ENCODE assay signal across 18 cellular contexts in genomic region chr6:15270402-15270801, GRCh38. TPM values are rescaled to one million over a fixed set of nuclear protein-coding genes. Genes with fewer than 3 reads are reported as not detected.
DNase-seq lines count a peak whose midpoint lies in the region; ATAC-seq and TF ChIP-seq lines count a peak whose summit lies in the region.
"Had no signal": no experiment of that assay in that cellular context is flagged by ENCODE, and none has a peak within 500 bp of the region (broad histone marks: within the 10 kb centered on the region; RNA-seq: fewer than 3 reads in every experiment).

No MANE protein-coding gene starts in this region.

- no peaks in the 10 kb centered on the region for H3K27me3 Mint-ChIP-seq in activated T-cell treated with anti-CD3 and anti-CD28 coated beads, Interleukin-2, amount 50 U/mL, for 72 hours (ENCODE audit: low read depth)
- no peaks in the 10 kb centered on the region for H3K27me3 Mint-ChIP-seq in activated T-helper 1 cell treated with anti-CD3 and anti-CD28 coated beads, Interleukin-12 subunit alpha, Interleukin-12 subunit beta, Interleukin-2, Interleukin-4 antibody, amounts not matched to agents 30 ng/mL and 10 ng/mL and 1 ng/mL, durations not matched to agents 14 hours and 24 hours and 36 hours (ENCODE audit: insufficient read depth)
- no peaks in the 10 kb centered on the region for H3K27me3 Mint-ChIP-seq in naive B cell
- no peaks in the 10 kb centered on the region for H3K27me3 Mint-ChIP-seq in type B pancreatic cell

- H3K4me3 Mint-ChIP-seq in activated T-cell treated with anti-CD3 and anti-CD28 coated beads, Interleukin-2, amount 50 U/mL, for 72 hours, result peak overlapping the region in 1 of 2 donors; percentile 1
- H3K4me3 Mint-ChIP-seq in activated T-helper 1 cell treated with anti-CD3 and anti-CD28 coated beads, Interleukin-12 subunit alpha, Interleukin-12 subunit beta, Interleukin-2, Interleukin-4 antibody, amounts not matched to agents 30 ng/mL and 10 ng/mL and 1 ng/mL, durations not matched to agents 14 hours and 24 hours and 36 hours, result no peak overlapping the region
- H3K4me3 Mint-ChIP-seq in naive B cell (peak overlapping the region in 5 of 8 donors; percentile 15 to 73 (median 55)), type B pancreatic cell (no peak overlapping the region)
- H3K4me3 Mint-ChIP-seq: CD8-positive, alpha-beta T cell had no signal

- TF ChIP-seq CTCF in type B pancreatic cell (conservative IDR thresholded peaks at IDR 0.05), result no peak

- H3K4me1 Mint-ChIP-seq in activated T-cell treated with anti-CD3 and anti-CD28 coated beads, Interleukin-2, amount 50 U/mL, for 72 hours (ENCODE audit: low read depth), result peaks cover 88% of the 10 kb centered on the region
- peaks cover 81% of the 10 kb centered on the region for H3K4me1 Mint-ChIP-seq in activated T-helper 1 cell treated with anti-CD3 and anti-CD28 coated beads, Interleukin-12 subunit alpha, Interleukin-12 subunit beta, Interleukin-2, Interleukin-4 antibody, amounts not matched to agents 30 ng/mL and 10 ng/mL and 1 ng/mL, durations not matched to agents 14 hours and 24 hours and 36 hours (ENCODE audit: low read depth)
- H3K4me1 Mint-ChIP-seq in naive B cell, result peaks cover 69 to 99% (median 91%) of the 10 kb centered on the region in 3 donors
- H3K4me1 Mint-ChIP-seq in type B pancreatic cell (ENCODE audit: unreplicated experiment), result peaks cover 60% of the 10 kb centered on the region

- no peaks in the 10 kb centered on the region for H3K9me3 Mint-ChIP-seq in activated T-cell treated with anti-CD3 and anti-CD28 coated beads, Interleukin-2, amount 50 U/mL, for 72 hours
- no peaks in the 10 kb centered on the region for H3K9me3 Mint-ChIP-seq in activated T-helper 1 cell treated with anti-CD3 and anti-CD28 coated beads, Interleukin-12 subunit alpha, Interleukin-12 subunit beta, Interleukin-2, Interleukin-4 antibody, amounts not matched to agents 30 ng/mL and 10 ng/mL and 1 ng/mL, durations not matched to agents 14 hours and 24 hours and 36 hours
- H3K9me3 Mint-ChIP-seq in naive B cell, result no peaks in the 10 kb centered on the region
- H3K9me3 Mint-ChIP-seq in type B pancreatic cell, result no peaks in the 10 kb centered on the region
- H3K9me3 Mint-ChIP-seq: CD8-positive, alpha-beta T cell had no signal

- intact Hi-C loops in activated T-helper 1 cell treated with anti-CD3 and anti-CD28 coated beads, Interleukin-12 subunit alpha, Interleukin-12 subunit beta, Interleukin-2, Interleukin-4 antibody, amounts not matched to agents 30 ng/mL and 10 ng/mL and 1 ng/mL, durations not matched to agents 14 hours and 24 hours and 36 hours (cut with micrococcal nuclease), result no loop called here

- H3K27ac Mint-ChIP-seq in activated T-cell treated with anti-CD3 and anti-CD28 coated beads, Interleukin-2, amount 50 U/mL, for 72 hours, result peak overlapping the region; percentile 4
- peak overlapping the region; percentile 15 for H3K27ac Mint-ChIP-seq in activated T-helper 1 cell treated with anti-CD3 and anti-CD28 coated beads, Interleukin-12 subunit alpha, Interleukin-12 subunit beta, Interleukin-2, Interleukin-4 antibody, amounts not matched to agents 30 ng/mL and 10 ng/mL and 1 ng/mL, durations not matched to agents 14 hours and 24 hours and 36 hours
- H3K27ac Mint-ChIP-seq in naive B cell (peak overlapping the region in 2 of 6 donors; percentile 41 to 79), type B pancreatic cell (peak overlapping the region; percentile 31)

- no peak for DNase-seq in activated T-cell treated with anti-CD3 and anti-CD28 coated beads, Interleukin-2, amount 50 U/mL, for 72 hours
- no peak for DNase-seq in activated T-cell treated with anti-CD3 and anti-CD28 coated beads, Interleukin-2, amount 50 U/mL, for 48 hours
- no peak for DNase-seq in activated T-helper 1 cell treated with anti-CD3 and anti-CD28 coated beads, Interleukin-12 subunit alpha, Interleukin-12 subunit beta, Interleukin-2, Interleukin-4 antibody, amounts not matched to agents 30 ng/mL and 10 ng/mL and 1 ng/mL, durations not matched to agents 14 hours and 24 hours and 36 hours (ENCODE audit: low spot score)
- DNase-seq in naive B cell (no peak), type B pancreatic cell (ENCODE audit: extremely low spot score, unreplicated experiment) (no peak)
- DNase-seq: BE2C; CD8-positive, alpha-beta T cell; DMS53; H7; NCI-H1105; NCI-H2081; NCI-H2171 treated with DMSO at 0.1 percent for 48 hours; NCI-H748 treated with DMSO at 0.1 percent for 48 hours; OCI-M1; Right ventricle myocardium superior had no signal

- ATAC-seq in activated T-cell treated with anti-CD3 and anti-CD28 coated beads, Interleukin-2, amount 50 U/mL, for 72 hours (replicated peaks in 1 of 2), result no peak
- ATAC-seq in naive B cell (ENCODE audit: low read depth in 2 of 2) (no peak), HG03135 (IDR thresholded peaks at IDR 0.05; ENCODE audit: unreplicated experiment) (no peak), HG02610 (IDR thresholded peaks at IDR 0.05; ENCODE audit: unreplicated experiment) (no peak), GM21381 (IDR thresholded peaks at IDR 0.05; ENCODE audit: unreplicated experiment) (no peak)
- ATAC-seq: CD8-positive, alpha-beta T cell had no signal

- H3K36me3 Mint-ChIP-seq in activated T-cell treated with anti-CD3 and anti-CD28 coated beads, Interleukin-2, amount 50 U/mL, for 72 hours (ENCODE audit: insufficient read depth in 2 of 2), result peaks cover 2 to 7% of the 10 kb centered on the region in 2 donors
- peaks cover 30% of the 10 kb centered on the region for H3K36me3 Mint-ChIP-seq in activated T-helper 1 cell treated with anti-CD3 and anti-CD28 coated beads, Interleukin-12 subunit alpha, Interleukin-12 subunit beta, Interleukin-2, Interleukin-4 antibody, amounts not matched to agents 30 ng/mL and 10 ng/mL and 1 ng/mL, durations not matched to agents 14 hours and 24 hours and 36 hours (ENCODE audit: low read depth)
- H3K36me3 Mint-ChIP-seq in naive B cell (no peaks in the 10 kb centered on the region), type B pancreatic cell (no peaks in the 10 kb centered on the region)

RNA-seq across cellular contexts. Expression of gene JARID2, which starts 24.5 kb away (rescaled TPM):
- total RNA-seq in activated T-cell treated with anti-CD3 and anti-CD28 coated beads, Interleukin-2, amount 50 U/mL, for 72 hours, result 10 to 100 TPM; 37.9 to 53.0 TPM
- total RNA-seq in activated T-helper 1 cell treated with anti-CD3 and anti-CD28 coated beads, Interleukin-12 subunit alpha, Interleukin-12 subunit beta, Interleukin-2, Interleukin-4 antibody, amounts not matched to agents 30 ng/mL and 10 ng/mL and 1 ng/mL, durations not matched to agents 14 hours and 24 hours and 36 hours, result 60.5 and 62.5 TPM in 2 replicates
- polyA plus RNA-seq in naive B cell (ENCODE audit: low read depth in 6 of 6), result 10 to 100 TPM in 5 of 6 donors, 1 to 10 TPM in 1; 2.7 to 21.9 (median 16.6) TPM
- total RNA-seq in type B pancreatic cell (ENCODE audit: low replicate concordance), result 35.9 and 43.9 TPM in 2 replicates

Comparison
In these comparisons a context has a peak if more than half of its experiments do, and no peak if none do; other contexts are left out.
1. H3K4me3 Mint-ChIP-seq: peak in naive B cell (5 of 8); none in activated T-helper 1 cell treated with anti-CD3 and anti-CD28 coated beads, Interleukin-12 subunit alpha, Interleukin-12 subunit beta, Interleukin-2, Interleukin-4 antibody, amounts not matched to agents 30 ng/mL and 10 ng/mL and 1 ng/mL, durations not matched to agents 14 hours and 24 hours and 36 hours (single experiment) and type B pancreatic cell (single experiment).